20 cellular contexts compared by ENCODE assay signal in the genomic region with DNA sequence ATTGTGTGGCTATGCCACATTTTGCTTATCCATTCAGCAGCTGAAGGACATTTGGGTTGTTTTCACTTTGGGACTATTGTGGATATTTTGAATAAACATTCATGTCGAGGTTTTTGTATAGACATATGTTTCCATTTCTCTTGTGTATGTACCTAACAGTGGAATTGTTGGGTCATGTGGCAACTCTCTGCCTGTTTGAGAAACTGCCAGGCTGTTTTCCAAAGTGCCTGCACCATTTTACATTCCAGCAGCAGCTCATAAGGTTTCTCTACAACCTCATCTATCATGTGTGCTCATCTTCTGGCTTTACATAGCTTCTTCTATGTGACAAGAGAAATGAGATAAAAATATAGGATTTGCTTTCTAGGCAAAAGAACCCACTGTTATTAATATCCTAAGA. TPM values are rescaled to one million over a fixed set of nuclear protein-coding genes. Genes with fewer than 3 reads are reported as not detected.
A peak's percentile ranks its signal among the peaks of the same experiment; 100 is the strongest.
DNase-seq lines count a peak whose midpoint lies in the region; ATAC-seq and TF ChIP-seq lines count a peak whose summit lies in the region.
"Had no signal": no experiment of that assay in that cellular context is flagged by ENCODE, and none has a peak within 500 bp of the region (broad histone marks: within the 10 kb centered on the region; RNA-seq: fewer than 3 reads in every experiment).

No MANE protein-coding gene starts in this region.

- no peak overlapping the region for H3K4me3 ChIP-seq in HCT116 (replicated peaks in 1 of 2; ENCODE audit: low read depth in 1 of 2, low read length in 2 of 2)
- H3K4me3 ChIP-seq in SK-N-SH (ENCODE audit: low read depth in 2 of 2, low read length in 1 of 2) = 0 out of 4 replicates have a peak overlapping the region, but pooled peaks of 1 of the 2 experiments have one; percentile 6
- no peak overlapping the region for H3K4me3 ChIP-seq in esophagus muscularis mucosa
- peak overlapping the region; percentile 8 for H3K4me3 ChIP-seq in skeletal muscle satellite cell (ENCODE audit: low read length)
- H3K4me3 ChIP-seq: psoas muscle had no signal

- H3K27ac ChIP-seq in HCT116 (ENCODE audit: low read depth, low read length) = no peak overlapping the region
- peak overlapping the region; percentile 79 to 92; a peak in 3 of 4 replicates for H3K27ac ChIP-seq in SK-N-SH (ENCODE audit: low read depth in 2 of 2, low read length in 1 of 2)
- H3K27ac ChIP-seq in esophagus muscularis mucosa (replicated peaks in 1 of 4) = no peak overlapping the region
- H3K27ac ChIP-seq: psoas muscle had no signal

- H2AFZ ChIP-seq in HCT116 (ENCODE audit: low read depth, low read length, poor library complexity, severe bottlenecking) (peak overlapping the region; percentile 59), SK-N-SH (ENCODE audit: low read depth) (peak overlapping the region; percentile 48; the same call in 1 of the 2 replicates)

- 90% methylated on average over 1 of the region's 1 CpG for WGBS in SK-N-SH (ENCODE audit: low lambda C conversion rate)
- WGBS in esophagus muscularis mucosa = 63% methylated on average over 1 of the region's 1 CpG

- CTCF ChIA-PET in HCT116 (lab: Charles Lee) = interaction anchor here (1.0 to 1.1 kb wide), 3 partner anchors 29 to 220 kb away, joined by 3 read pairs; a partner anchor contains a TSS
- CTCF ChIA-PET in SK-N-SH (lab: Yijun Ruan, JAX) = interaction anchor here (0.7 to 1.1 kb wide), 4 partner anchors 17 to 308 kb away, joined by 3 to 4 read pairs (median 3); a partner anchor contains a TSS

- 0 out of 2 replicates have a peak, but pooled peaks cover 3% of the 10 kb centered on the region for H3K9me2 ChIP-seq in HCT116 (ENCODE audit: insufficient read depth)
- no peaks in the 10 kb centered on the region for H3K9me2 ChIP-seq in SK-N-SH

- TF ChIP-seq CTCF in HCT116 (IDR thresholded peaks at IDR 0.05 in 2 of 3, conservative IDR thresholded peaks at IDR 0.05 in 1 of 3; ENCODE audit: borderline replicate concordance in 1 of 3, insufficient read depth in 1 of 3, low read depth in 2 of 3, low read length in 2 of 3) = no peak
- no peak for TF ChIP-seq CTCF in SK-N-SH (IDR thresholded peaks at IDR 0.05)
- no peak for TF ChIP-seq CTCF in esophagus muscularis mucosa (IDR thresholded peaks at IDR 0.05)

- H3K4me2 ChIP-seq in HCT116 (ENCODE audit: low read length) (peak overlapping the region; percentile 63), SK-N-SH (peak overlapping the region; percentile 58), skeletal muscle satellite cell (ENCODE audit: low read length) (peak overlapping the region; percentile 67)

- TF ChIP-seq RAD21 in HCT116 (IDR thresholded peaks at IDR 0.05; ENCODE audit: low read depth) (no peak), SK-N-SH (IDR thresholded peaks at IDR 0.05; ENCODE audit: low read length) (no peak)

- H3K4me1 ChIP-seq in HCT116 (ENCODE audit: control insufficient read depth in 1 of 2, insufficient read depth in 2 of 2, low read length in 2 of 2) = peaks cover 15 to 27% of the 10 kb centered on the region in 2 experiments
- H3K4me1 ChIP-seq in SK-N-SH (ENCODE audit: control insufficient read depth in 1 of 2, insufficient read depth in 2 of 2, low read depth in 1 of 2, low read length in 1 of 2) = peaks cover 4 to 9% of the 10 kb centered on the region in 2 experiments; a peak in 3 of 4 replicates
- no peaks in the 10 kb centered on the region for H3K4me1 ChIP-seq in esophagus muscularis mucosa
- H3K4me1 ChIP-seq in skeletal muscle satellite cell (ENCODE audit: control insufficient read depth, insufficient read depth, low read length) = peaks cover 25% of the 10 kb centered on the region
- H3K4me1 ChIP-seq: psoas muscle had no signal

- TF ChIP-seq EP300 in SK-N-SH (IDR thresholded peaks at IDR 0.05; ENCODE audit: borderline replicate concordance in 1 of 2, low read depth in 1 of 2, low read length in 1 of 2) (no peak), esophagus muscularis mucosa (IDR thresholded peaks at IDR 0.05) (no peak)

- DNase-seq in HCT116 (ENCODE audit: low read depth, low spot score) (no peak), SK-N-SH (no peak), esophagus muscularis mucosa (ENCODE audit: extremely low spot score) (peak; percentile 12), 8988T (no peak), hepatic stellate cell (ENCODE audit: low spot score) (no peak)
- DNase-seq: activated B cell treated with CpG ODN at 0.5 μM for 24 hours; activated CD8-positive, alpha-beta memory T cell treated with anti-CD3 and anti-CD28 coated beads, Interleukin-2, amount 50 U/mL, for 48 hours; activated effector memory CD4-positive, alpha-beta T cell treated with Interleukin-2 at 50 U/mL for 16 hours; activated naive CD8-positive, alpha-beta T cell treated with anti-CD3 and anti-CD28 coated beads, Interleukin-2, amount 10 ng/mL, durations not matched to agents 7 days and 5 days; effector memory CD4-positive, alpha-beta T cell; GDM1; glutamatergic neuron; KG1; NCI-H1694 treated with DMSO at 0.1 percent for 48 hours; NCI-H2171; NCI-H526; psoas muscle had no signal

- H3K9ac ChIP-seq in HCT116 (ENCODE audit: low read length) (no peak overlapping the region; the same call in 1 of the 2 replicates), SK-N-SH (peak overlapping the region; percentile 33; the same call in 1 of the 2 replicates), skeletal muscle satellite cell (ENCODE audit: low read depth, low read length) (peak overlapping the region; percentile 58)

- peaks cover 22% of the 10 kb centered on the region for H3F3A ChIP-seq in SK-N-SH (replicated peaks; ENCODE audit: insufficient read depth)

- H3K9me3 ChIP-seq in HCT116 (ENCODE audit: control insufficient read depth in 1 of 2, insufficient read depth in 1 of 2, low read depth in 1 of 2, low read length in 2 of 2) (no peaks in the 10 kb centered on the region), SK-N-SH (no peaks in the 10 kb centered on the region), esophagus muscularis mucosa (no peaks in the 10 kb centered on the region), skeletal muscle satellite cell (replicated peaks; ENCODE audit: low read length) (no peaks in the 10 kb centered on the region)
- H3K9me3 ChIP-seq: psoas muscle had no signal

- TF ChIP-seq POLR2A in HCT116 (IDR thresholded peaks at IDR 0.05; ENCODE audit: borderline replicate concordance, extremely low read depth, insufficient read depth, insufficient read length) (no peak), esophagus muscularis mucosa (IDR thresholded peaks at IDR 0.05; ENCODE audit: low read depth) (no peak)

- H3K79me2 ChIP-seq in HCT116 (ENCODE audit: insufficient read depth, low read length) (no peaks in the 10 kb centered on the region), SK-N-SH (ENCODE audit: insufficient read depth) (no peaks in the 10 kb centered on the region)

- RAD21 ChIA-PET in HCT116 (lab: Charles Lee; ENCODE audit: low non-redundant PET in 1 of 2, low total read pairs in 2 of 2, uncharacterized antibody in 2 of 2, unreplicated experiment in 2 of 2) = interaction anchor here in 1 of 2 experiments (0.6 kb wide), 1 partner anchor 186 kb away, joined by 5 read pairs; no protein-coding TSS in a partner anchor

- H4K20me1 ChIP-seq in HCT116 (ENCODE audit: insufficient read depth) (no peaks in the 10 kb centered on the region), SK-N-SH (ENCODE audit: insufficient read depth) (no peaks in the 10 kb centered on the region)

- no peaks in the 10 kb centered on the region for H3K36me3 ChIP-seq in HCT116 (ENCODE audit: control insufficient read depth in 1 of 2, insufficient read depth in 2 of 2, low read length in 2 of 2)
- H3K36me3 ChIP-seq in SK-N-SH (replicated peaks in 1 of 2; ENCODE audit: control insufficient read depth in 1 of 2, insufficient read depth in 2 of 2, low read length in 1 of 2) = no peaks in the 10 kb centered on the region
- no peaks in the 10 kb centered on the region for H3K36me3 ChIP-seq in esophagus muscularis mucosa
- no peaks in the 10 kb centered on the region for H3K36me3 ChIP-seq in skeletal muscle satellite cell (ENCODE audit: insufficient read depth, low read length)

- no TSS peak for BruUV-seq in HCT116 (replicated peaks; lab: Mats Ljungman, UMichigan)

- ATAC-seq in HCT116 = peak; percentile 28
- ATAC-seq in HG03354 (IDR thresholded peaks at IDR 0.05; ENCODE audit: poor library complexity, severe bottlenecking, unreplicated experiment) = no peak
- no peak for ATAC-seq in GM18867 (IDR thresholded peaks at IDR 0.05; ENCODE audit: unreplicated experiment)
- ATAC-seq: psoas muscle had no signal

- intact Hi-C loops in HCT116 (cut with micrococcal nuclease) (no loop called here), esophagus muscularis mucosa (cut with DNase I) (no loop called here)

- H3K27me3 ChIP-seq in HCT116 (ENCODE audit: insufficient read depth, low read length) (no peaks in the 10 kb centered on the region), SK-N-SH (ENCODE audit: insufficient read depth) (no peaks in the 10 kb centered on the region), esophagus muscularis mucosa (peaks cover 0 to 3% (median 0%) of the 10 kb centered on the region in 4 donors), skeletal muscle satellite cell (ENCODE audit: control insufficient read depth, insufficient read depth, low read length) (no peaks in the 10 kb centered on the region)

- POLR2A ChIA-PET in HCT116 (lab: Charles Lee) (interaction anchor here (1.4 kb wide), 2 partner anchors 13 to 427 kb away, joined by 3 read pairs; a partner anchor contains a TSS), SK-N-SH (lab: Yijun Ruan, JAX) (no interaction called here)

TF ChIP-seq in HCT116, 20 proteins besides CTCF, POLR2A, EP300 and RAD21:
- no peak for TF ChIP-seq EGR1 (IDR thresholded peaks at IDR 0.05; ENCODE audit: low read depth)
- 0 out of 2 replicates have a peak, but pooled peaks have one; percentile 4 for TF ChIP-seq SIN3A (IDR thresholded peaks at IDR 0.05; ENCODE audit: low read depth)

TF ChIP-seq in SK-N-SH, 30 proteins besides CTCF, POLR2A, EP300 and RAD21:
- TF ChIP-seq YY1 (IDR thresholded peaks at IDR 0.05; ENCODE audit: low read depth) (no peak), GABPA (IDR thresholded peaks at IDR 0.05; ENCODE audit: low read depth) (no peak), FOXJ3 (CRISPR knock-in tag; IDR thresholded peaks at IDR 0.05) (no peak)
- TF ChIP-seq, protein P1, sequence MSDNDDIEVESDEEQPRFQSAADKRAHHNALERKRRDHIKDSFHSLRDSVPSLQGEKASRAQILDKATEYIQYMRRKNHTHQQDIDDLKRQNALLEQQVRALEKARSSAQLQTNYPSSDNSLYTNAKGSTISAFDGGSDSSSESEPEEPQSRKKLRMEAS (IDR thresholded peaks at IDR 0.05; ENCODE audit: low read depth) = no peak

RNA-seq across cellular contexts. Expression of a gene that starts 29.5 kb away (rescaled TPM):
- total RNA-seq in HCT116 (2021; ENCODE audit: unreplicated experiment) = 56.8 TPM
- polyA plus RNA-seq in HCT116 (2012) = 26.5 and 37.8 TPM in 2 replicates
- 38.6 and 54.5 TPM in 2 replicates for polyA plus RNA-seq in SK-N-SH (2012; rRNA removed)
- polyA plus RNA-seq in SK-N-SH (2012; cell fraction: cytosol; rRNA removed) = 50.9 and 52.2 TPM in 2 replicates
- 31.5 and 41.2 TPM in 2 replicates for polyA plus RNA-seq in SK-N-SH (2012; cell fraction: nucleus; rRNA removed)
- 10 to 100 TPM in 3 of 4 donors, 1 to 10 TPM in 1; 9.1 to 16.8 (median 13.3) TPM for total RNA-seq in esophagus muscularis mucosa
- total RNA-seq in skeletal muscle satellite cell (2012; rRNA removed) = 47.4 and 51.3 TPM in 2 replicates

Comparison
In these comparisons a context has a peak if more than half of its experiments do, and no peak if none do; other contexts are left out.
1. H3K27ac ChIP-seq: peak in SK-N-SH (2 of 2); none in HCT116 (single experiment) and esophagus muscularis mucosa (0 of 4).
2. Peak in every context shown above with its lines, with median percentiles within 50 percentile points of each other: H3K4me2 ChIP-seq.